ENCODE assay signal across 1 cellular context in genomic region chr12:49130151-49131050, GRCh38.
TF ChIP-seq lines count a peak whose summit lies in the region.

No MANE protein-coding gene starts in this region.

TF ChIP-seq in GM12878, 131 proteins besides CTCF, POLR2A, EP300 and RAD21 (continued from another document):
- TF ChIP-seq NR2F1 (conservative IDR thresholded peaks at IDR 0.05) (0 out of 2 replicates have a peak, but pooled peaks have one; percentile 17), NBN (IDR thresholded peaks at IDR 0.05) (peak; percentile 44), HSF1 (IDR thresholded peaks at IDR 0.05; ENCODE audit: low read depth, low read length) (no peak), HCFC1 (IDR thresholded peaks at IDR 0.05; ENCODE audit: low read length) (peak; percentile 49; the same call in 1 of the 2 replicates), NFIC (IDR thresholded peaks at IDR 0.05; ENCODE audit: low read depth, low read length) (0 out of 2 replicates have a peak, but pooled peaks have one; percentile 53), SIN3A (IDR thresholded peaks at IDR 0.05; ENCODE audit: low read depth, low read length) (peak; percentile 82), BMI1 (IDR thresholded peaks at IDR 0.05; ENCODE audit: borderline replicate concordance) (no peak), MYC (IDR thresholded peaks at IDR 0.05; ENCODE audit: insufficient read depth, insufficient read length, insufficient replicate concordance, low read length, severe bottlenecking) (peak; percentile 24), TARDBP (IDR thresholded peaks at IDR 0.05; ENCODE audit: borderline replicate concordance) (peak; percentile 31), IKZF2 (IDR thresholded peaks at IDR 0.05) (0 out of 4 replicates have a peak, but pooled peaks of 1 of the 2 experiments have one; percentile 20), HDGF (IDR thresholded peaks at IDR 0.05) (peak; percentile 66; the same call in 1 of the 2 replicates)
- TF ChIP-seq, protein P1, sequence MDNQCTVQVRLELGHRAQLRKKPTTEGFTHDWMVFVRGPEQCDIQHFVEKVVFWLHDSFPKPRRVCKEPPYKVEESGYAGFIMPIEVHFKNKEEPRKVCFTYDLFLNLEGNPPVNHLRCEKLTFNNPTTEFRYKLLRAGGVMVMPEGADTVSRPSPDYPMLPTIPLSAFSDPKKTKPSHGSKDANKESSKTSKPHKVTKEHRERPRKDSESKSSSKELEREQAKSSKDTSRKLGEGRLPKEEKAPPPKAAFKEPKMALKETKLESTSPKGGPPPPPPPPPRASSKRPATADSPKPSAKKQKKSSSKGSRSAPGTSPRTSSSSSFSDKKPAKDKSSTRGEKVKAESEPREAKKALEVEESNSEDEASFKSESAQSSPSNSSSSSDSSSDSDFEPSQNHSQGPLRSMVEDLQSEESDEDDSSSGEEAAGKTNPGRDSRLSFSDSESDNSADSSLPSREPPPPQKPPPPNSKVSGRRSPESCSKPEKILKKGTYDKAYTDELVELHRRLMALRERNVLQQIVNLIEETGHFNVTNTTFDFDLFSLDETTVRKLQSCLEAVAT (IDR thresholded peaks at IDR 0.05), result no peak; the same call in 1 of the 2 replicates
- TF ChIP-seq, protein P2, sequence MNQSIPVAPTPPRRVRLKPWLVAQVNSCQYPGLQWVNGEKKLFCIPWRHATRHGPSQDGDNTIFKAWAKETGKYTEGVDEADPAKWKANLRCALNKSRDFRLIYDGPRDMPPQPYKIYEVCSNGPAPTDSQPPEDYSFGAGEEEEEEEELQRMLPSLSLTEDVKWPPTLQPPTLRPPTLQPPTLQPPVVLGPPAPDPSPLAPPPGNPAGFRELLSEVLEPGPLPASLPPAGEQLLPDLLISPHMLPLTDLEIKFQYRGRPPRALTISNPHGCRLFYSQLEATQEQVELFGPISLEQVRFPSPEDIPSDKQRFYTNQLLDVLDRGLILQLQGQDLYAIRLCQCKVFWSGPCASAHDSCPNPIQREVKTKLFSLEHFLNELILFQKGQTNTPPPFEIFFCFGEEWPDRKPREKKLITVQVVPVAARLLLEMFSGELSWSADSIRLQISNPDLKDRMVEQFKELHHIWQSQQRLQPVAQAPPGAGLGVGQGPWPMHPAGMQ (IDR thresholded peaks at IDR 0.05; ENCODE audit: borderline replicate concordance), result no peak
